Comparison of ENCODE assay signal across 1 cellular context in the genomic region with DNA sequence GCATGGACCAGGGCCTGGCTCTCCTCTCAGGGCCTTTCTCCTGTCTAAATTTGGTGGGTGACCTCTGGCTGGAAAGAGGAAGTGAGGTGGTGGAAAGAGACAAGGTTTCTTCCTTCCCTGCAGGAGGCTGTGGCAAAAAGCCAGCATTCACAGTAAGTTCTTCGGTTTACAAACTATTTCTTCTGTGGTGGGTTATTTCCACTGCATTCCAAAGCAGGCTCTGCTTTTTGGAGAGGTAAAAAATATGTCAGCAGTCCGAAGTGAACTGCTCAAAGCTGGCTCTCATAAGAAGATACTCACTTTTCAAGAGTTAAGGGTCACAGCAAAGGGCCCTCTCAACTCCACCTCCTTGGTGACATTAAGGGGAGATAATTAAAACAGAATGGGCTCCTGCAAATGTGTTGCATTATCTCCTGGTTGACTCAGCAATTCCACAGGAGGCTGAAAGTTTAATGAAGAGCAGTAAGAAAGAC.
A peak's percentile ranks its signal among the peaks of the same experiment; 100 is the strongest.
TF ChIP-seq lines count a peak whose summit lies in the region.

No MANE protein-coding gene starts in this region.

TF ChIP-seq in K562, 482 proteins besides CTCF, POLR2A, EP300 and RAD21 (continued from another document and continues in another):
- TF ChIP-seq SMC3 (conservative IDR thresholded peaks at IDR 0.05; ENCODE audit: insufficient read depth, low read depth, low read length) (no peak), NR2C2 (CRISPR knock-in tag; IDR thresholded peaks at IDR 0.05) (no peak), NR2C2 (tag; IDR thresholded peaks at IDR 0.05) (peak; percentile 94), ZNF717 (CRISPR knock-in tag; IDR thresholded peaks at IDR 0.05) (no peak), HNRNPLL (IDR thresholded peaks at IDR 0.05; ENCODE audit: low read depth, low read length, poor library complexity, severe bottlenecking) (no peak), SREBF2 (CRISPR knock-in tag; IDR thresholded peaks at IDR 0.05) (no peak), CEBPB (tag; IDR thresholded peaks at IDR 0.05) (peak; percentile 67), SETDB1 (IDR thresholded peaks at IDR 0.05; ENCODE audit: low read length) (no peak), EZH2 (IDR thresholded peaks at IDR 0.05; ENCODE audit: borderline replicate concordance, low read depth, low read length) (no peak), LARP7 (IDR thresholded peaks at IDR 0.05) (no peak), ZNF232 (CRISPR knock-in tag; IDR thresholded peaks at IDR 0.05) (no peak), ZNF586 (CRISPR knock-in tag; conservative IDR thresholded peaks at IDR 0.05) (no peak), PHF8 (IDR thresholded peaks at IDR 0.05; ENCODE audit: borderline replicate concordance, low read length) (peak; percentile 33; the same call in 1 of the 2 replicates), ZNF23 (CRISPR knock-in tag; IDR thresholded peaks at IDR 0.05) (no peak), MTA1 (IDR thresholded peaks at IDR 0.05; ENCODE audit: borderline replicate concordance) (peak; percentile 34; the same call in 1 of the 2 replicates), ZEB2 (IDR thresholded peaks at IDR 0.05) (0 out of 2 replicates have a peak, but pooled peaks have one; percentile 39), ZNF316 (IDR thresholded peaks at IDR 0.05) (peak; percentile 98), HDAC8 (tag; IDR thresholded peaks at IDR 0.05) (no peak), MEF2D (tag; conservative IDR thresholded peaks at IDR 0.05; ENCODE audit: low read depth) (no peak), TBL1XR1 (IDR thresholded peaks at IDR 0.05; ENCODE audit: low read length in 2 of 2) (peak in 1 of 2 experiments; percentile 49; a peak in 1 of 4 replicates), TRIM24 (IDR thresholded peaks at IDR 0.05) (peak in 1 of 2 experiments; percentile 54; a peak in 1 of 4 replicates), NELFE (IDR thresholded peaks at IDR 0.05; ENCODE audit: insufficient read depth, insufficient read length) (no peak), POLR2AphosphoS5 (IDR thresholded peaks at IDR 0.05; ENCODE audit: control insufficient read depth, insufficient read depth, low read depth, low read length) (no peak), PRMT5 (CRISPR knock-in tag; IDR thresholded peaks at IDR 0.05) (no peak), HLTF (IDR thresholded peaks at IDR 0.05) (no peak), ZNF766 (CRISPR knock-in tag; conservative IDR thresholded peaks at IDR 0.05) (peak; percentile 86), NR2C1 (IDR thresholded peaks at IDR 0.05) (peak; percentile 85), NR2C1 (tag; IDR thresholded peaks at IDR 0.05) (peak; percentile 87), NFIC (IDR thresholded peaks at IDR 0.05) (peak; percentile 95), ATF7 (IDR thresholded peaks at IDR 0.05) (peak; percentile 64; the same call in 1 of the 2 replicates), NFE2L1 (tag; IDR thresholded peaks at IDR 0.05; ENCODE audit: borderline replicate concordance, low read depth) (no peak), NR2F6 (CRISPR knock-in tag; IDR thresholded peaks at IDR 0.05) (no peak), KDM2B (CRISPR knock-in tag; IDR thresholded peaks at IDR 0.05) (no peak), ZNF695 (CRISPR knock-in tag; IDR thresholded peaks at IDR 0.05) (no peak), SMARCA4 (IDR thresholded peaks at IDR 0.05) (peak; percentile 90), BDP1 (IDR thresholded peaks at IDR 0.05; ENCODE audit: insufficient read depth, insufficient read length) (no peak), RBM22 (IDR thresholded peaks at IDR 0.05; ENCODE audit: low read depth, low read length, poor library complexity, severe bottlenecking) (no peak)
- TF ChIP-seq, protein P1, sequence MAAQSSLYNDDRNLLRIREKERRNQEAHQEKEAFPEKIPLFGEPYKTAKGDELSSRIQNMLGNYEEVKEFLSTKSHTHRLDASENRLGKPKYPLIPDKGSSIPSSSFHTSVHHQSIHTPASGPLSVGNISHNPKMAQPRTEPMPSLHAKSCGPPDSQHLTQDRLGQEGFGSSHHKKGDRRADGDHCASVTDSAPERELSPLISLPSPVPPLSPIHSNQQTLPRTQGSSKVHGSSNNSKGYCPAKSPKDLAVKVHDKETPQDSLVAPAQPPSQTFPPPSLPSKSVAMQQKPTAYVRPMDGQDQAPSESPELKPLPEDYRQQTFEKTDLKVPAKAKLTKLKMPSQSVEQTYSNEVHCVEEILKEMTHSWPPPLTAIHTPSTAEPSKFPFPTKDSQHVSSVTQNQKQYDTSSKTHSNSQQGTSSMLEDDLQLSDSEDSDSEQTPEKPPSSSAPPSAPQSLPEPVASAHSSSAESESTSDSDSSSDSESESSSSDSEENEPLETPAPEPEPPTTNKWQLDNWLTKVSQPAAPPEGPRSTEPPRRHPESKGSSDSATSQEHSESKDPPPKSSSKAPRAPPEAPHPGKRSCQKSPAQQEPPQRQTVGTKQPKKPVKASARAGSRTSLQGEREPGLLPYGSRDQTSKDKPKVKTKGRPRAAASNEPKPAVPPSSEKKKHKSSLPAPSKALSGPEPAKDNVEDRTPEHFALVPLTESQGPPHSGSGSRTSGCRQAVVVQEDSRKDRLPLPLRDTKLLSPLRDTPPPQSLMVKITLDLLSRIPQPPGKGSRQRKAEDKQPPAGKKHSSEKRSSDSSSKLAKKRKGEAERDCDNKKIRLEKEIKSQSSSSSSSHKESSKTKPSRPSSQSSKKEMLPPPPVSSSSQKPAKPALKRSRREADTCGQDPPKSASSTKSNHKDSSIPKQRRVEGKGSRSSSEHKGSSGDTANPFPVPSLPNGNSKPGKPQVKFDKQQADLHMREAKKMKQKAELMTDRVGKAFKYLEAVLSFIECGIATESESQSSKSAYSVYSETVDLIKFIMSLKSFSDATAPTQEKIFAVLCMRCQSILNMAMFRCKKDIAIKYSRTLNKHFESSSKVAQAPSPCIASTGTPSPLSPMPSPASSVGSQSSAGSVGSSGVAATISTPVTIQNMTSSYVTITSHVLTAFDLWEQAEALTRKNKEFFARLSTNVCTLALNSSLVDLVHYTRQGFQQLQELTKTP (IDR thresholded peaks at IDR 0.05; ENCODE audit: low read depth in 1 of 2, partially characterized antibody in 2 of 2) = peak in 1 of 2 experiments; percentile 68
- TF ChIP-seq, protein P2, sequence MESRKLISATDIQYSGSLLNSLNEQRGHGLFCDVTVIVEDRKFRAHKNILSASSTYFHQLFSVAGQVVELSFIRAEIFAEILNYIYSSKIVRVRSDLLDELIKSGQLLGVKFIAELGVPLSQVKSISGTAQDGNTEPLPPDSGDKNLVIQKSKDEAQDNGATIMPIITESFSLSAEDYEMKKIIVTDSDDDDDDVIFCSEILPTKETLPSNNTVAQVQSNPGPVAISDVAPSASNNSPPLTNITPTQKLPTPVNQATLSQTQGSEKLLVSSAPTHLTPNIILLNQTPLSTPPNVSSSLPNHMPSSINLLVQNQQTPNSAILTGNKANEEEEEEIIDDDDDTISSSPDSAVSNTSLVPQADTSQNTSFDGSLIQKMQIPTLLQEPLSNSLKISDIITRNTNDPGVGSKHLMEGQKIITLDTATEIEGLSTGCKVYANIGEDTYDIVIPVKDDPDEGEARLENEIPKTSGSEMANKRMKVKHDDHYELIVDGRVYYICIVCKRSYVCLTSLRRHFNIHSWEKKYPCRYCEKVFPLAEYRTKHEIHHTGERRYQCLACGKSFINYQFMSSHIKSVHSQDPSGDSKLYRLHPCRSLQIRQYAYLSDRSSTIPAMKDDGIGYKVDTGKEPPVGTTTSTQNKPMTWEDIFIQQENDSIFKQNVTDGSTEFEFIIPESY (CRISPR knock-in tag; IDR thresholded peaks at IDR 0.05) = no peak
- TF ChIP-seq, protein P3, sequence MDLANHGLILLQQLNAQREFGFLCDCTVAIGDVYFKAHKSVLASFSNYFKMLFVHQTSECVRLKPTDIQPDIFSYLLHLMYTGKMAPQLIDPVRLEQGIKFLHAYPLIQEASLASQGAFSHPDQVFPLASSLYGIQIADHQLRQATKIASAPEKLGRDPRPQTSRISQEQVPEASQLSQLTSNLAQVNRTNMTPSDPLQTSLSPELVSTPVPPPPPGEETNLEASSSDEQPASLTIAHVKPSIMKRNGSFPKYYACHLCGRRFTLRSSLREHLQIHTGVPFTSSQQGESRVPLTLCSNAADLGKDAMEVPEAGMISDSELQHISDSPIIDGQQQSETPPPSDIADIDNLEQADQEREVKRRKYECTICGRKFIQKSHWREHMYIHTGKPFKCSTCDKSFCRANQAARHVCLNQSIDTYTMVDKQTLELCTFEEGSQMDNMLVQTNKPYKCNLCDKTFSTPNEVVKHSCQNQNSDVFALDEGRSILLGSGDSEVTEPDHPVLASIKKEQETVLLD (IDR thresholded peaks at IDR 0.05) = 0 out of 2 replicates have a peak, but pooled peaks have one; percentile 62
- TF ChIP-seq, protein P4, sequence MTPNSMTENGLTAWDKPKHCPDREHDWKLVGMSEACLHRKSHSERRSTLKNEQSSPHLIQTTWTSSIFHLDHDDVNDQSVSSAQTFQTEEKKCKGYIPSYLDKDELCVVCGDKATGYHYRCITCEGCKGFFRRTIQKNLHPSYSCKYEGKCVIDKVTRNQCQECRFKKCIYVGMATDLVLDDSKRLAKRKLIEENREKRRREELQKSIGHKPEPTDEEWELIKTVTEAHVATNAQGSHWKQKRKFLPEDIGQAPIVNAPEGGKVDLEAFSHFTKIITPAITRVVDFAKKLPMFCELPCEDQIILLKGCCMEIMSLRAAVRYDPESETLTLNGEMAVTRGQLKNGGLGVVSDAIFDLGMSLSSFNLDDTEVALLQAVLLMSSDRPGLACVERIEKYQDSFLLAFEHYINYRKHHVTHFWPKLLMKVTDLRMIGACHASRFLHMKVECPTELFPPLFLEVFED (CRISPR knock-in tag; conservative IDR thresholded peaks at IDR 0.05) = no peak
- TF ChIP-seq, protein P5, sequence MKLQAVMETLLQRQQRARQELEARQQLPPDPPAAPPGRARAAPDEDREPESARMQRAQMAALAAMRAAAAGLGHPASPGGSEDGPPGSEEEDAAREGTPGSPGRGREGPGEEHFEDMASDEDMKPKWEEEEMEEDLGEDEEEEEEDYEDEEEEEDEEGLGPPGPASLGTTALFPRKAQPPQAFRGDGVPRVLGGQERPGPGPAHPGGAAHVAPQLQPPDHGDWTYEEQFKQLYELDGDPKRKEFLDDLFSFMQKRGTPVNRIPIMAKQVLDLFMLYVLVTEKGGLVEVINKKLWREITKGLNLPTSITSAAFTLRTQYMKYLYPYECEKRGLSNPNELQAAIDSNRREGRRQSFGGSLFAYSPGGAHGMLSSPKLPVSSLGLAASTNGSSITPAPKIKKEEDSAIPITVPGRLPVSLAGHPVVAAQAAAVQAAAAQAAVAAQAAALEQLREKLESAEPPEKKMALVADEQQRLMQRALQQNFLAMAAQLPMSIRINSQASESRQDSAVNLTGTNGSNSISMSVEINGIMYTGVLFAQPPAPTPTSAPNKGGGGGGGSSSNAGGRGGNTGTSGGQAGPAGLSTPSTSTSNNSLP (IDR thresholded peaks at IDR 0.05; ENCODE audit: borderline replicate concordance, low read depth, low read length) = peak; percentile 93
- TF ChIP-seq, protein P6, sequence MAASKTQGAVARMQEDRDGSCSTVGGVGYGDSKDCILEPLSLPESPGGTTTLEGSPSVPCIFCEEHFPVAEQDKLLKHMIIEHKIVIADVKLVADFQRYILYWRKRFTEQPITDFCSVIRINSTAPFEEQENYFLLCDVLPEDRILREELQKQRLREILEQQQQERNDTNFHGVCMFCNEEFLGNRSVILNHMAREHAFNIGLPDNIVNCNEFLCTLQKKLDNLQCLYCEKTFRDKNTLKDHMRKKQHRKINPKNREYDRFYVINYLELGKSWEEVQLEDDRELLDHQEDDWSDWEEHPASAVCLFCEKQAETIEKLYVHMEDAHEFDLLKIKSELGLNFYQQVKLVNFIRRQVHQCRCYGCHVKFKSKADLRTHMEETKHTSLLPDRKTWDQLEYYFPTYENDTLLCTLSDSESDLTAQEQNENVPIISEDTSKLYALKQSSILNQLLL (CRISPR knock-in tag; IDR thresholded peaks at IDR 0.05; ENCODE audit: borderline replicate concordance) = no peak
